15 cellular contexts compared by ENCODE assay signal in the genomic region with DNA sequence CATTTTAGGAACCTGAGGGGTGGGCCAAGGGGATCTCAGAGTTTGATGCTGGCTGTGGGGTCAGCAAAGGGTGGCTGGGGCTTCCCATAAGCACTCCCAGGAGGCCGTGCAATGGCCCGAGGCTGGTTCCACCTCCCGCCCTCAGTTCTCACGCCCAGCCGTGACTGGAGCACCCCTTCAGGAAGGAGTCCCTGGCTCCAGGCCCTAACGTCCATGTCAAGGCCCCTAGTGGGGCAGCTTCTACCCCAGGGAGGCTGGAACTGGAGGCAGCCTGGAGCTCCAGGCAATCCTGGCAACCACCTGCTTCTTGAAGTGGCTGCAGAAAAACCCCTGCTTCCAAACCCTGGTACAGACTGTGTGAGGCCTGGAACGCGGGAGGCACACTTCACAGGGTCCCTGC.
DNase-seq lines count a peak whose midpoint lies in the region; ATAC-seq, FAIRE-seq and TF ChIP-seq lines count a peak whose summit lies in the region.
"Had no signal": no experiment of that assay in that cellular context is flagged by ENCODE, and none has a peak within 500 bp of the region (broad histone marks: within the 10 kb centered on the region; RNA-seq: fewer than 3 reads in every experiment).

No MANE protein-coding gene starts in this region.

- H3K4me1 ChIP-seq in BLaER1 (peaks cover 42% of the 10 kb centered on the region), GM12878 (ENCODE audit: control insufficient read depth, insufficient read depth, low read length) (no peaks in the 10 kb centered on the region)

- no peak for FAIRE-seq in GM12878 (lab: Jason Lieb, UNC)
- FAIRE-seq: A204.1, G401.6, GM19239 had no signal

- no peak overlapping the region for H3K4me3 ChIP-seq in BLaER1
- no peak overlapping the region for H3K4me3 ChIP-seq in H7 (ENCODE audit: insufficient read depth, low read depth, low read length)
- H3K4me3 ChIP-seq in GM12878, result no peak overlapping the region

- H3K4me2 ChIP-seq in BLaER1, result peak overlapping the region; percentile 18; the same call in 1 of the 2 replicates
- H3K4me2 ChIP-seq in GM12878 (ENCODE audit: control insufficient read depth, insufficient read depth), result no peak overlapping the region

- in situ Hi-C loops in GM12878 (cut with MboI), result no loop called here

- peak; percentile 38 for DNase-seq in H7
- DNase-seq in GM12878 (ENCODE audit: low read depth, low spot score), result no peak
- DNase-seq in posterior vena cava (ENCODE audit: low spot score), result peak; percentile 56
- no peak for DNase-seq in NCI-H1048 (lab: John Stamatoyannopoulos, UW)
- DNase-seq in activated T-cell treated with anti-CD3 and anti-CD28 coated beads, Interleukin-2, amount 50 U/mL, for 48 hours, result no peak
- no peak for DNase-seq in NOMO-1 treated with DMSO at 0.1 percent for 48 hours (lab: John Stamatoyannopoulos, UW; ENCODE audit: unreplicated experiment)
- no peak for DNase-seq in T-helper 1 cell
- DNase-seq: CD4-positive, alpha-beta memory T cell; DMS79 had no signal

- H4K20me1 ChIP-seq in BLaER1 (peaks cover 100% of the 10 kb centered on the region), GM12878 (ENCODE audit: control insufficient read depth, insufficient read depth) (no peaks in the 10 kb centered on the region)

- H3K36me3 ChIP-seq in BLaER1 (peaks cover 13% of the 10 kb centered on the region; the same call in 1 of the 2 replicates), H7 (replicated peaks; ENCODE audit: control insufficient read depth, insufficient read depth, low read length) (no peaks in the 10 kb centered on the region), GM12878 (ENCODE audit: control insufficient read depth in 2 of 2, insufficient read depth in 2 of 2, low read length in 1 of 2) (no peaks in the 10 kb centered on the region)

- CTCF ChIA-PET in GM12878 (lab: Yijun Ruan, JAX), result interaction anchor here (1.6 kb wide), 1 partner anchor 11 kb away, joined by 3 read pairs; no protein-coding TSS in a partner anchor

- no peak overlapping the region for H2AFZ ChIP-seq in GM12878 (ENCODE audit: control insufficient read depth, low read depth, low read length)

- H3K9me3 ChIP-seq in BLaER1, result no peaks in the 10 kb centered on the region
- H3K9me3 ChIP-seq in GM12878 (replicated peaks; ENCODE audit: control insufficient read depth, insufficient read depth, low read length), result no peaks in the 10 kb centered on the region

- no peak for ATAC-seq in GM12878
- ATAC-seq: HCT116 had no signal

- no peak for TF ChIP-seq CTCF in GM12878 (IDR thresholded peaks at IDR 0.05 in 2 of 3, conservative IDR thresholded peaks at IDR 0.05 in 1 of 3; ENCODE audit: control insufficient read depth in 2 of 3, extremely low read depth in 1 of 3, insufficient read depth in 1 of 3, low read depth in 3 of 3, low read length in 3 of 3)

- WGBS in GM12878 (ENCODE audit: insufficient coverage, insufficient replicate concordance, low lambda C conversion rate, missing lambda C conversion rate), result 45% methylated on average over 8 of the region's 8 CpGs

- no peak for TF ChIP-seq EP300 in GM12878 (IDR thresholded peaks at IDR 0.05; ENCODE audit: borderline replicate concordance in 1 of 2, control insufficient read depth in 1 of 2, low read depth in 2 of 2, low read length in 2 of 2)

- no peak overlapping the region for H3K27ac ChIP-seq in BLaER1
- H3K27ac ChIP-seq in GM12878 (ENCODE audit: control insufficient read depth, insufficient read depth), result no peak overlapping the region
- H3K27ac ChIP-seq: C4-2B had no signal

- no peak for TF ChIP-seq POLR2A in GM12878 (IDR thresholded peaks at IDR 0.05; ENCODE audit: low read depth, low read length)

- intact Hi-C loops in GM12878 (cut with micrococcal nuclease; ENCODE audit: unreplicated experiment), result no loop called here
- intact Hi-C loops in posterior vena cava (cut with DNase I), result no loop called here

- BruUV-seq in GM12878 (replicated peaks; lab: Mats Ljungman, UMichigan), result no TSS peak

- TF ChIP-seq RAD21 in GM12878 (IDR thresholded peaks at IDR 0.05; ENCODE audit: insufficient read depth, low read depth, low read length), result no peak

- SMC1A ChIA-PET in GM12878 (lab: Charles Lee; ENCODE audit: uncharacterized antibody, unreplicated experiment), result no interaction called here

- H3K27me3 ChIP-seq in BLaER1 (no peaks in the 10 kb centered on the region; the same call in 1 of the 2 replicates), H7 (ENCODE audit: control insufficient read depth, insufficient read depth, low read length) (no peaks in the 10 kb centered on the region), GM12878 (replicated peaks in 1 of 2; ENCODE audit: control insufficient read depth in 2 of 2, insufficient read depth in 2 of 2, low read length in 1 of 2) (peaks cover 0 to 1% of the 10 kb centered on the region in 2 experiments; a peak in 2 of 4 replicates)

- POLR2A ChIA-PET in GM12878 (lab: Charles Lee), result no interaction called here

- H3K9ac ChIP-seq in BLaER1 (no peak overlapping the region), GM12878 (ENCODE audit: control insufficient read depth, insufficient read depth, low read length) (no peak overlapping the region)

- RAD21 ChIA-PET in GM12878 (lab: Charles Lee; ENCODE audit: unreplicated experiment), result no interaction called here

- H3K79me2 ChIP-seq in GM12878 (ENCODE audit: control insufficient read depth, insufficient read depth, low read length), result no peaks in the 10 kb centered on the region

TF ChIP-seq in GM12878, 131 proteins besides CTCF, POLR2A, EP300 and RAD21:
- peak; percentile 30 for TF ChIP-seq MEF2B (IDR thresholded peaks at IDR 0.05; ENCODE audit: partially characterized antibody, poor library complexity, severe bottlenecking)
- TF ChIP-seq, protein P1, sequence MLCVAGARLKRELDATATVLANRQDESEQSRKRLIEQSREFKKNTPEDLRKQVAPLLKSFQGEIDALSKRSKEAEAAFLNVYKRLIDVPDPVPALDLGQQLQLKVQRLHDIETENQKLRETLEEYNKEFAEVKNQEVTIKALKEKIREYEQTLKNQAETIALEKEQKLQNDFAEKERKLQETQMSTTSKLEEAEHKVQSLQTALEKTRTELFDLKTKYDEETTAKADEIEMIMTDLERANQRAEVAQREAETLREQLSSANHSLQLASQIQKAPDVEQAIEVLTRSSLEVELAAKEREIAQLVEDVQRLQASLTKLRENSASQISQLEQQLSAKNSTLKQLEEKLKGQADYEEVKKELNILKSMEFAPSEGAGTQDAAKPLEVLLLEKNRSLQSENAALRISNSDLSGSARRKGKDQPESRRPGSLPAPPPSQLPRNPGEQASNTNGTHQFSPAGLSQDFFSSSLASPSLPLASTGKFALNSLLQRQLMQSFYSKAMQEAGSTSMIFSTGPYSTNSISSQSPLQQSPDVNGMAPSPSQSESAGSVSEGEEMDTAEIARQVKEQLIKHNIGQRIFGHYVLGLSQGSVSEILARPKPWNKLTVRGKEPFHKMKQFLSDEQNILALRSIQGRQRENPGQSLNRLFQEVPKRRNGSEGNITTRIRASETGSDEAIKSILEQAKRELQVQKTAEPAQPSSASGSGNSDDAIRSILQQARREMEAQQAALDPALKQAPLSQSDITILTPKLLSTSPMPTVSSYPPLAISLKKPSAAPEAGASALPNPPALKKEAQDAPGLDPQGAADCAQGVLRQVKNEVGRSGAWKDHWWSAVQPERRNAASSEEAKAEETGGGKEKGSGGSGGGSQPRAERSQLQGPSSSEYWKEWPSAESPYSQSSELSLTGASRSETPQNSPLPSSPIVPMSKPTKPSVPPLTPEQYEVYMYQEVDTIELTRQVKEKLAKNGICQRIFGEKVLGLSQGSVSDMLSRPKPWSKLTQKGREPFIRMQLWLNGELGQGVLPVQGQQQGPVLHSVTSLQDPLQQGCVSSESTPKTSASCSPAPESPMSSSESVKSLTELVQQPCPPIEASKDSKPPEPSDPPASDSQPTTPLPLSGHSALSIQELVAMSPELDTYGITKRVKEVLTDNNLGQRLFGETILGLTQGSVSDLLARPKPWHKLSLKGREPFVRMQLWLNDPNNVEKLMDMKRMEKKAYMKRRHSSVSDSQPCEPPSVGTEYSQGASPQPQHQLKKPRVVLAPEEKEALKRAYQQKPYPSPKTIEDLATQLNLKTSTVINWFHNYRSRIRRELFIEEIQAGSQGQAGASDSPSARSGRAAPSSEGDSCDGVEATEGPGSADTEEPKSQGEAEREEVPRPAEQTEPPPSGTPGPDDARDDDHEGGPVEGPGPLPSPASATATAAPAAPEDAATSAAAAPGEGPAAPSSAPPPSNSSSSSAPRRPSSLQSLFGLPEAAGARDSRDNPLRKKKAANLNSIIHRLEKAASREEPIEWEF (IDR thresholded peaks at IDR 0.05; ENCODE audit: insufficient replicate concordance, low read depth, low read length), result no peak

Comparison
In these comparisons a context has a peak if more than half of its experiments do, and no peak if none do; other contexts are left out.
1. DNase-seq: peak in H7 (single experiment) and posterior vena cava (single experiment); none in GM12878 (single experiment), NCI-H1048 (single experiment), activated T-cell treated with anti-CD3 and anti-CD28 coated beads, Interleukin-2, amount 50 U/mL, for 48 hours (0 of 2), NOMO-1 treated with DMSO at 0.1 percent for 48 hours (single experiment) and T-helper 1 cell (0 of 5).